ENCODE assay signal across 1 cellular context in the genomic region with DNA sequence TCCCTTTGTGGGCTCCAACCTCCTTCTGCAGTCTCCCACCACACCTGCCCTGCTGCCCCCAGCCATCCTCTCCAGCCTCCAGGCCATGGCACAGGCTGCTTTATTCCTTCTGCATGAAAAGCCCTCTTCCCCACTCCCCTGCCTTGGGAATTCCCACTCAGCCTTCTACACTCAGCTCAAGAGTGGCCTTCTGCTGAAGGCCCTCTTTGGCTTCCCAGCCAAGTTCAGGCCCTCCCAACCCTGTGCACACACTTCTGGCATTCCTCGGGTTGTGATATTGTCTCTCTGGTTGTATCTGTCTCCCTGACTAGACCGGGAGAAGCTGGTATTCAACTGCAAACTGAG.
TF ChIP-seq lines count a peak whose summit lies in the region.

No MANE protein-coding gene starts in this region.

TF ChIP-seq in SK-N-SH, 30 proteins besides CTCF, POLR2A, EP300 and RAD21:
- TF ChIP-seq GABPA (IDR thresholded peaks at IDR 0.05; ENCODE audit: low read depth): no peak
- no peak for TF ChIP-seq RFX5 (IDR thresholded peaks at IDR 0.05; ENCODE audit: low read length)
- TF ChIP-seq GATA2 (CRISPR knock-in tag; IDR thresholded peaks at IDR 0.05): no peak
- TF ChIP-seq PBX3 (IDR thresholded peaks at IDR 0.05): no peak
- TF ChIP-seq, protein P1, sequence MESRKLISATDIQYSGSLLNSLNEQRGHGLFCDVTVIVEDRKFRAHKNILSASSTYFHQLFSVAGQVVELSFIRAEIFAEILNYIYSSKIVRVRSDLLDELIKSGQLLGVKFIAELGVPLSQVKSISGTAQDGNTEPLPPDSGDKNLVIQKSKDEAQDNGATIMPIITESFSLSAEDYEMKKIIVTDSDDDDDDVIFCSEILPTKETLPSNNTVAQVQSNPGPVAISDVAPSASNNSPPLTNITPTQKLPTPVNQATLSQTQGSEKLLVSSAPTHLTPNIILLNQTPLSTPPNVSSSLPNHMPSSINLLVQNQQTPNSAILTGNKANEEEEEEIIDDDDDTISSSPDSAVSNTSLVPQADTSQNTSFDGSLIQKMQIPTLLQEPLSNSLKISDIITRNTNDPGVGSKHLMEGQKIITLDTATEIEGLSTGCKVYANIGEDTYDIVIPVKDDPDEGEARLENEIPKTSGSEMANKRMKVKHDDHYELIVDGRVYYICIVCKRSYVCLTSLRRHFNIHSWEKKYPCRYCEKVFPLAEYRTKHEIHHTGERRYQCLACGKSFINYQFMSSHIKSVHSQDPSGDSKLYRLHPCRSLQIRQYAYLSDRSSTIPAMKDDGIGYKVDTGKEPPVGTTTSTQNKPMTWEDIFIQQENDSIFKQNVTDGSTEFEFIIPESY (IDR thresholded peaks at IDR 0.05; ENCODE audit: borderline replicate concordance, low read depth): no peak
- TF ChIP-seq, protein P2, sequence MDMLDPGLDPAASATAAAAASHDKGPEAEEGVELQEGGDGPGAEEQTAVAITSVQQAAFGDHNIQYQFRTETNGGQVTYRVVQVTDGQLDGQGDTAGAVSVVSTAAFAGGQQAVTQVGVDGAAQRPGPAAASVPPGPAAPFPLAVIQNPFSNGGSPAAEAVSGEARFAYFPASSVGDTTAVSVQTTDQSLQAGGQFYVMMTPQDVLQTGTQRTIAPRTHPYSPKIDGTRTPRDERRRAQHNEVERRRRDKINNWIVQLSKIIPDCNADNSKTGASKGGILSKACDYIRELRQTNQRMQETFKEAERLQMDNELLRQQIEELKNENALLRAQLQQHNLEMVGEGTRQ (IDR thresholded peaks at IDR 0.05; ENCODE audit: borderline replicate concordance, low read depth, low read length): no peak
